Comparison of ENCODE assay signal across 19 cellular contexts in genomic region chr4:168541608-168541953, GRCh38. TPM values are rescaled to one million over a fixed set of nuclear protein-coding genes. Genes with fewer than 3 reads are reported as not detected.
A peak's percentile ranks its signal among the peaks of the same experiment; 100 is the strongest.
DNase-seq lines count a peak whose midpoint lies in the region; TF ChIP-seq lines count a peak whose summit lies in the region.
"Had no signal": no experiment of that assay in that cellular context is flagged by ENCODE, and none has a peak within 500 bp of the region (broad histone marks: within the 10 kb centered on the region; RNA-seq: fewer than 3 reads in every experiment).

No MANE protein-coding gene starts in this region.

- H3K9me3 ChIP-seq in SJSA1 (replicated peaks), result no peaks in the 10 kb centered on the region
- no peaks in the 10 kb centered on the region for H3K9me3 ChIP-seq in esophagus squamous epithelium
- H3K9me3 ChIP-seq: heart left ventricle, uterus had no signal

- H3K4me1 ChIP-seq in SJSA1 (replicated peaks) (peaks cover 33% of the 10 kb centered on the region), esophagus squamous epithelium (peaks cover 0 to 23% (median 0%) of the 10 kb centered on the region in 3 donors)
- H3K4me1 ChIP-seq: uterus had no signal

- H3K27me3 ChIP-seq in SJSA1 (replicated peaks) (no peaks in the 10 kb centered on the region), esophagus squamous epithelium (peaks cover 0 to 13% (median 0%) of the 10 kb centered on the region in 4 donors)
- H3K27me3 ChIP-seq: heart left ventricle, uterus had no signal

- no peak for TF ChIP-seq POLR2A in esophagus squamous epithelium (IDR thresholded peaks at IDR 0.05)

- H3K36me3 ChIP-seq in SJSA1 (no peaks in the 10 kb centered on the region), esophagus squamous epithelium (no peaks in the 10 kb centered on the region)
- H3K36me3 ChIP-seq: heart left ventricle, uterus had no signal

- 20 to 35% methylated on average over 1 to 2 of the region's 2 CpGs for WGBS in esophagus squamous epithelium, 2 donors

- H3K4me3 ChIP-seq in SJSA1 (no peak overlapping the region), esophagus squamous epithelium (no peak overlapping the region)
- H3K4me3 ChIP-seq: heart left ventricle, uterus had no signal

- intact Hi-C loops in esophagus squamous epithelium (cut with DNase I), result no loop called here

- DNase-seq in HCEC 1CT (peak; percentile 62), SJSA1 (ENCODE audit: low read depth in 1 of 2, low spot score in 2 of 2) (peak; percentile 65 to 76), fibroblast of gingiva (ENCODE audit: low read depth) (peak; percentile 85), stromal cell of bone marrow (ENCODE audit: low read depth) (peak; percentile 54), caudate nucleus (lab: John Stamatoyannopoulos, UW) (no peak), esophagus squamous epithelium (lab: John Stamatoyannopoulos, UW) (no peak), NCI-H128 (lab: John Stamatoyannopoulos, UW; ENCODE audit: unreplicated experiment) (no peak)
- DNase-seq: activated CD4-positive, CD25-positive, alpha-beta regulatory T cell; activated naive CD4-positive, alpha-beta T cell; CD8-positive, alpha-beta T cell; effector memory CD4-positive, alpha-beta T cell; heart left ventricle; islet precursor cell; NCI-H187 treated with DMSO at 0.1 percent for 48 hours; NCI-H524 treated with DMSO at 0.1 percent for 48 hours; small intestine; stimulated activated naive CD8-positive, alpha-beta T cell treated with anti-CD3 and anti-CD28 coated beads, Interleukin-15, Interleukin-2, amounts not matched to agents 100 U/mL and 50 U/mL, for 24 hours; T-helper 1 cell; uterus had no signal

- H3K27ac ChIP-seq in SJSA1 (peak overlapping the region; percentile 83), caudate nucleus (ENCODE audit: low read depth, low read length) (no peak overlapping the region), esophagus squamous epithelium (no peak overlapping the region)
- H3K27ac ChIP-seq: heart left ventricle, uterus had no signal

- no peak for TF ChIP-seq CTCF in esophagus squamous epithelium (IDR thresholded peaks at IDR 0.05)

RNA-seq across cellular contexts. Expression of gene PALLD, which starts 44.7 kb away (rescaled TPM):
- 99.8 and 118 TPM in 2 replicates for total RNA-seq in SJSA1 (2014; rRNA removed; shearing (Covaris generic))
- total RNA-seq in esophagus squamous epithelium, result 100 to 1,000 TPM in 2 of 4 donors, 10 to 100 TPM in 2; 60.2 to 437 (median 118) TPM
- total RNA-seq: CD8-positive, alpha-beta T cell had no signal

Comparison
In these comparisons a context has a peak if more than half of its experiments do, and no peak if none do; other contexts are left out.
1. DNase-seq: peak in HCEC 1CT (single experiment), SJSA1 (2 of 2), fibroblast of gingiva (single experiment) and stromal cell of bone marrow (single experiment); none in caudate nucleus (0 of 61), esophagus squamous epithelium (single experiment) and NCI-H128 (single experiment).